ENCODE assay signal across 12 cellular contexts in the genomic region with DNA sequence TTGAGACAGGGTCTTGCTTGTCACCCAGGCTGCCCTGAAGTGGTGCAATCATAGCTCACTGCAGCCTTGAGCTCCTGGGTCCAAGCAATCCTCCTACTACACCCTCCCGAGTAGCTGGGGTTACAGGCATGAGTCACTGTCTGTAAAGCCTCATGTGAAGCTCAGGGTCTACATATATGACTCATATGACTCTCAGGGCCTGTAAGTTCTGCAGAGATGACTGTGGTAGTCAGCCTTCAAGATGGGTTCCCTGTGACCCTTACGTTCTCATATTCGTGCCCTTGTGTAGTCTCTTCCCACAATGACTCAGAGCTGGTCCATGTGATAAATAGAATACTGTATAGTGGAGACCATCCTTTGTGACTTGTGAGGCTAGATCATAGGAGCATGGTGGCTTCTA. TPM values are rescaled to one million over a fixed set of nuclear protein-coding genes. Genes with fewer than 3 reads are reported as not detected.
DNase-seq lines count a peak whose midpoint lies in the region; ATAC-seq and TF ChIP-seq lines count a peak whose summit lies in the region.
"Not testable (repeated sequence)": the region's sequence is repeated elsewhere in the genome, so short reads cannot be mapped to it uniquely, and the experiment has no call there.
"Had no signal": no experiment of that assay in that cellular context is flagged by ENCODE, and none has a peak within 500 bp of the region (broad histone marks: within the 10 kb centered on the region; RNA-seq: fewer than 3 reads in every experiment).

No MANE protein-coding gene starts in this region.

- intact Hi-C loops in mucosa of descending colon (cut with DNase I, micrococcal nuclease); upper lobe of right lung (cut with DNase I): not testable (repeated sequence)

- not testable (repeated sequence) for TF ChIP-seq CTCF in mucosa of descending colon (IDR thresholded peaks at IDR 0.05); upper lobe of right lung (IDR thresholded peaks at IDR 0.05)

- not testable (repeated sequence) for H3K4me3 Mint-ChIP-seq in activated naive CD8-positive, alpha-beta T cell treated with anti-CD3 and anti-CD28 coated beads, Interleukin-2, amount 10 ng/mL, durations not matched to agents 7 days and 5 days

- H3K36me3 Mint-ChIP-seq in activated naive CD8-positive, alpha-beta T cell treated with anti-CD3 and anti-CD28 coated beads, Interleukin-2, amount 10 ng/mL, durations not matched to agents 7 days and 5 days, result not testable (repeated sequence)

- not testable (repeated sequence) for H3K4me1 ChIP-seq in mucosa of descending colon (ENCODE audit: low read depth); upper lobe of right lung

- H3K4me1 Mint-ChIP-seq in activated naive CD8-positive, alpha-beta T cell treated with anti-CD3 and anti-CD28 coated beads, Interleukin-2, amount 10 ng/mL, durations not matched to agents 7 days and 5 days, result not testable (repeated sequence)

- not testable (repeated sequence) for H3K27ac Mint-ChIP-seq in activated naive CD8-positive, alpha-beta T cell treated with anti-CD3 and anti-CD28 coated beads, Interleukin-2, amount 10 ng/mL, durations not matched to agents 7 days and 5 days

- H3K27me3 ChIP-seq in upper lobe of right lung, result not testable (repeated sequence)

- H3K27me3 Mint-ChIP-seq in activated naive CD8-positive, alpha-beta T cell treated with anti-CD3 and anti-CD28 coated beads, Interleukin-2, amount 10 ng/mL, durations not matched to agents 7 days and 5 days, result not testable (repeated sequence)

- not testable (repeated sequence) for H3K36me3 ChIP-seq in mucosa of descending colon (ENCODE audit: low read depth); upper lobe of right lung

- POLR2A ChIA-PET in activated naive CD8-positive, alpha-beta T cell treated with anti-CD3 and anti-CD28 coated beads, Interleukin-2, amount 10 ng/mL, durations not matched to agents 7 days and 5 days (lab: Charles Lee), result not testable (repeated sequence)

- H3K27ac ChIP-seq in upper lobe of right lung, result not testable (repeated sequence)

- not testable (repeated sequence) for H3K9me3 ChIP-seq in mucosa of descending colon, upper lobe of right lung

- DNase-seq in HT1080 (ENCODE audit: low read depth) (peak; percentile 81), T1000 (lab: John Stamatoyannopoulos, UW) (peak; percentile 14)
- DNase-seq in activated naive CD8-positive, alpha-beta T cell treated with anti-CD3 and anti-CD28 coated beads, Interleukin-2, amount 10 ng/mL, durations not matched to agents 7 days and 5 days; mucosa of descending colon; upper lobe of right lung: not testable (repeated sequence)

- H3K9me3 Mint-ChIP-seq in activated naive CD8-positive, alpha-beta T cell treated with anti-CD3 and anti-CD28 coated beads, Interleukin-2, amount 10 ng/mL, durations not matched to agents 7 days and 5 days, result not testable (repeated sequence)

- H3K4me3 ChIP-seq in mucosa of descending colon, upper lobe of right lung: not testable (repeated sequence)

- ATAC-seq in GM18508 (IDR thresholded peaks at IDR 0.05; ENCODE audit: insufficient read depth, unreplicated experiment), result peak; percentile 54
- ATAC-seq in GM21526 (IDR thresholded peaks at IDR 0.05; ENCODE audit: low FRiP score, unreplicated experiment), result peak; percentile 48
- ATAC-seq in HG02970 (IDR thresholded peaks at IDR 0.05; ENCODE audit: low FRiP score, unreplicated experiment), result peak; percentile 60
- ATAC-seq in activated naive CD8-positive, alpha-beta T cell treated with anti-CD3 and anti-CD28 coated beads, Interleukin-2, amount 10 ng/mL, durations not matched to agents 7 days and 5 days (ENCODE audit: low read depth), result peak; percentile 60
- ATAC-seq in mucosa of descending colon, result peak; percentile 36
- peak; percentile 48 for ATAC-seq in upper lobe of right lung

RNA-seq across cellular contexts. Expression of a gene that starts 2.3 kb away (rescaled TPM):
- not detected in 2 replicates for total RNA-seq in HT1080 (2014; rRNA removed; shearing (Covaris generic))
- polyA plus RNA-seq in HT1080 (2015; cell fraction: cytosol; rRNA removed), result not detected in 2 replicates
- polyA plus RNA-seq in HT1080 (2015; cell fraction: nucleus; rRNA removed), result not detected in 2 replicates
- under 1 TPM in 1 of 2 experiments, not detected in 1; 0.17 TPM for total RNA-seq in activated naive CD8-positive, alpha-beta T cell treated with anti-CD3 and anti-CD28 coated beads, Interleukin-2, amount 10 ng/mL, durations not matched to agents 7 days and 5 days
- total RNA-seq in mucosa of descending colon, result under 1 TPM in 2 of 3 donors, not detected in 1; 0.29 to 0.34 TPM
- not detected for total RNA-seq in upper lobe of right lung
- total RNA-seq: dermis blood vessel endothelial cell, left lobe of liver, temporal lobe, WTC11 had no signal

RNA-seq across cellular contexts. Expression of a gene that starts 13.3 kb away (rescaled TPM):
- total RNA-seq in HT1080 (2014; rRNA removed; shearing (Covaris generic)), result 284 and 475 TPM in 2 replicates
- polyA plus RNA-seq in HT1080 (2015; cell fraction: cytosol; rRNA removed), result 255 and 328 TPM in 2 replicates
- polyA plus RNA-seq in HT1080 (2015; cell fraction: nucleus; rRNA removed), result 101 and 106 TPM in 2 replicates
- total RNA-seq in activated naive CD8-positive, alpha-beta T cell treated with anti-CD3 and anti-CD28 coated beads, Interleukin-2, amount 10 ng/mL, durations not matched to agents 7 days and 5 days, result 100 to 1,000 TPM in 1 of 2 experiments, 10 to 100 TPM in 1; 90.7 to 108 TPM
- total RNA-seq in mucosa of descending colon (100 to 1,000 TPM; 172 to 255 (median 241) TPM), upper lobe of right lung (113 TPM)

RNA-seq across cellular contexts. Expression of a gene that starts 55.8 kb away (rescaled TPM):
- total RNA-seq in HT1080 (2014; rRNA removed; shearing (Covaris generic)), result 97.1 and 144 TPM in 2 replicates
- 137 and 155 TPM in 2 replicates for polyA plus RNA-seq in HT1080 (2015; cell fraction: cytosol; rRNA removed)
- 170 and 179 TPM in 2 replicates for polyA plus RNA-seq in HT1080 (2015; cell fraction: nucleus; rRNA removed)
- 100 to 1,000 TPM; 161 to 168 TPM for total RNA-seq in activated naive CD8-positive, alpha-beta T cell treated with anti-CD3 and anti-CD28 coated beads, Interleukin-2, amount 10 ng/mL, durations not matched to agents 7 days and 5 days
- total RNA-seq in mucosa of descending colon (100 to 1,000 TPM in 2 of 3 donors, 10 to 100 TPM in 1; 94.4 to 155 (median 141) TPM), upper lobe of right lung (123 TPM)
